20 cellular contexts compared by ENCODE assay signal in genomic region chr15:100772478-100773378, GRCh38.
A peak's percentile ranks its signal among the peaks of the same experiment; 100 is the strongest.
DNase-seq lines count a peak whose midpoint lies in the region; ATAC-seq, FAIRE-seq and TF ChIP-seq lines count a peak whose summit lies in the region.
"Had no signal": no experiment of that assay in that cellular context is flagged by ENCODE, and none has a peak within 500 bp of the region (broad histone marks: within the 10 kb centered on the region; RNA-seq: fewer than 3 reads in every experiment).

No MANE protein-coding gene starts in this region.

- in situ Hi-C loops in HepG2 (cut with HindIII; ENCODE audit: extremely low pct_ligation_motif_present, low pct_unique_long_range_greater_than_20kb): no loop called here

- no peak overlapping the region for H2AFZ ChIP-seq in HepG2 (ENCODE audit: low read length)

- no TSS peak for BruUV-seq in HepG2 (replicated peaks; lab: Mats Ljungman, UMichigan)

- H4K20me1 ChIP-seq in HepG2 (ENCODE audit: insufficient read depth, low read length): no peaks in the 10 kb centered on the region

- H3K36me3 ChIP-seq in HepG2 (replicated peaks in 1 of 2; ENCODE audit: control insufficient read depth in 1 of 2, insufficient read depth in 2 of 2, low read length in 2 of 2): no peaks in the 10 kb centered on the region
- H3K36me3 ChIP-seq in right lobe of liver: no peaks in the 10 kb centered on the region
- H3K36me3 ChIP-seq in mesodermal cell (ENCODE audit: control insufficient read depth, insufficient read depth, low read length): no peaks in the 10 kb centered on the region
- no peaks in the 10 kb centered on the region for H3K36me3 ChIP-seq in vagina
- H3K36me3 ChIP-seq: ascending aorta had no signal

- H3K27me3 ChIP-seq in HepG2 (ENCODE audit: control insufficient read depth in 1 of 2, insufficient read depth in 2 of 2, low read length in 2 of 2) (peaks cover 1 to 42% of the 10 kb centered on the region in 2 experiments; a peak in 4 of 5 replicates), right lobe of liver (no peaks in the 10 kb centered on the region), vagina (no peaks in the 10 kb centered on the region)
- H3K27me3 ChIP-seq: ascending aorta had no signal

- DNase-seq in HepG2 (ENCODE audit: low spot score) (no peak), right lobe of liver (no peak), choroid plexus epithelial cell (ENCODE audit: low read depth) (peak; percentile 33), vagina (ENCODE audit: extremely low spot score in 2 of 2) (peak in 1 of 2 donors; percentile 85), NCI-H2081 treated with DMSO at 0.1 percent for 48 hours (lab: John Stamatoyannopoulos, UW) (no peak), SKM-1 (lab: John Stamatoyannopoulos, UW; ENCODE audit: unreplicated experiment) (no peak)
- DNase-seq: activated CD4-positive, alpha-beta T cell treated with anti-CD3 and anti-CD28 coated beads for 4 hours; activated naive CD4-positive, alpha-beta T cell treated with anti-CD3 and anti-CD28 coated beads for 36 hours; CD4-positive, CD25-positive, alpha-beta regulatory T cell; cortex of kidney; DMS79; Right ventricle myocardium superior; stimulated activated naive CD8-positive, alpha-beta T cell treated with anti-CD3 and anti-CD28 coated beads, Interleukin-15, Interleukin-2, amounts not matched to agents 100 U/mL and 50 U/mL, for 24 hours had no signal

- ATAC-seq in HepG2 (no peak), right lobe of liver (no peak), HG02973 (IDR thresholded peaks at IDR 0.05; ENCODE audit: unreplicated experiment) (no peak)
- ATAC-seq: natural killer cell treated with Interleukin-12 subunit alpha and Interleukin-12 subunit beta and Interleukin-15 and Interleukin-18, amount 100 ng/mL, for 72 hours; stimulated activated naive CD8-positive, alpha-beta T cell treated with anti-CD3 and anti-CD28 coated beads, Interleukin-15, Interleukin-2, amounts not matched to agents 100 U/mL and 50 U/mL, for 24 hours had no signal

- no peak overlapping the region for H3K27ac ChIP-seq in HepG2 (ENCODE audit: extremely low read length, insufficient read depth, low read length)
- no peak overlapping the region for H3K27ac ChIP-seq in right lobe of liver
- peak overlapping the region; percentile 16 for H3K27ac ChIP-seq in mesodermal cell (ENCODE audit: low read depth, low read length, severe bottlenecking)
- H3K27ac ChIP-seq in vagina: peak overlapping the region; percentile 55
- H3K27ac ChIP-seq: ascending aorta, epithelial cell of prostate had no signal

- H3K4me1 ChIP-seq in HepG2 (ENCODE audit: insufficient read depth, low read length) (peaks cover 6% of the 10 kb centered on the region), right lobe of liver (no peaks in the 10 kb centered on the region), mesodermal cell (ENCODE audit: control insufficient read depth, insufficient read depth, low read length, poor library complexity, severe bottlenecking) (peaks cover 12% of the 10 kb centered on the region), vagina (peaks cover 28% of the 10 kb centered on the region)
- H3K4me1 ChIP-seq: ascending aorta had no signal

- no peak for TF ChIP-seq RAD21 in HepG2 (CRISPR knock-in tag; IDR thresholded peaks at IDR 0.05)

- intact Hi-C loops in HepG2 (cut with micrococcal nuclease; ENCODE audit: unreplicated experiment): no loop called here
- intact Hi-C loops in right lobe of liver (cut with DNase I): no loop called here
- intact Hi-C loops in vagina (cut with DNase I): no loop called here

- FAIRE-seq in HepG2 (lab: Jason Lieb, UNC): no peak
- FAIRE-seq: H54 had no signal

- no peak for TF ChIP-seq EP300 in HepG2 (IDR thresholded peaks at IDR 0.05; ENCODE audit: low read depth in 2 of 2, low read length in 2 of 2)
- TF ChIP-seq EP300 in HepG2 (CRISPR knock-in tag; IDR thresholded peaks at IDR 0.05; ENCODE audit: borderline replicate concordance): no peak

- H3K9me3 ChIP-seq in HepG2 (ENCODE audit: low read length) (no peaks in the 10 kb centered on the region), right lobe of liver (no peaks in the 10 kb centered on the region), mesodermal cell (ENCODE audit: control insufficient read depth, low read length) (peaks cover 8% of the 10 kb centered on the region), vagina (no peaks in the 10 kb centered on the region)
- H3K9me3 ChIP-seq: ascending aorta had no signal

- CTCF ChIA-PET in HepG2 (lab: Yijun Ruan, JAX; ENCODE audit: low intra/inter-chr PET ratio, low total read pairs): no interaction called here

- H3K4me3 ChIP-seq in HepG2 (replicated peaks in 1 of 3; ENCODE audit: insufficient read depth in 1 of 3, low read depth in 2 of 3, low read length in 3 of 3) (no peak overlapping the region), right lobe of liver (no peak overlapping the region), choroid plexus epithelial cell (ENCODE audit: low read depth, low read length) (no peak overlapping the region), mesodermal cell (ENCODE audit: extremely low read depth, insufficient read depth, low read length, poor library complexity, severe bottlenecking) (no peak overlapping the region), vagina (no peak overlapping the region)
- H3K4me3 ChIP-seq: ascending aorta, lung had no signal

- peak overlapping the region; percentile 1; the same call in 1 of the 2 replicates for H3K4me2 ChIP-seq in HepG2 (ENCODE audit: low read depth, low read length)

- 31% methylated on average over 10 of the region's 10 CpGs for WGBS in HepG2 (ENCODE audit: low lambda C conversion rate)
- 66% methylated on average over 9 of the region's 10 CpGs for WGBS in right lobe of liver (ENCODE audit: insufficient coverage, low coverage, low lambda C conversion rate, missing lambda C conversion rate)
- 79 to 83% methylated on average over 6 to 7 of the region's 10 CpGs for whole genome bisulfite sequencing in mesodermal cell (ENCODE audit: insufficient coverage in 2 of 2), 2 experiments

- no peaks in the 10 kb centered on the region for H3K79me2 ChIP-seq in HepG2 (ENCODE audit: insufficient read depth, low read length)

- no peak for TF ChIP-seq POLR2A in HepG2 (IDR thresholded peaks at IDR 0.05; ENCODE audit: insufficient read depth in 1 of 2, low read depth in 2 of 2, low read length in 2 of 2)
- TF ChIP-seq POLR2A in right lobe of liver (IDR thresholded peaks at IDR 0.05): no peak
- no peak for TF ChIP-seq POLR2A in vagina (IDR thresholded peaks at IDR 0.05)

- H3K9ac ChIP-seq in HepG2 (ENCODE audit: insufficient read depth, low read depth, low read length): no peak overlapping the region

- POLR2A ChIA-PET in HepG2 (lab: Yijun Ruan, JAX): no interaction called here

- TF ChIP-seq CTCF in HepG2 (CRISPR knock-in tag; IDR thresholded peaks at IDR 0.05) (no peak), right lobe of liver (IDR thresholded peaks at IDR 0.05) (no peak), choroid plexus epithelial cell (conservative IDR thresholded peaks at IDR 0.05; ENCODE audit: low read depth, low read length) (no peak), vagina (IDR thresholded peaks at IDR 0.05) (no peak)

TF ChIP-seq in HepG2, 621 proteins besides CTCF, POLR2A, EP300 and RAD21 (continues in another document):
- TF ChIP-seq ZKSCAN8 (CRISPR knock-in tag; IDR thresholded peaks at IDR 0.05; ENCODE audit: borderline replicate concordance) (no peak), POGK (CRISPR knock-in tag; conservative IDR thresholded peaks at IDR 0.05) (no peak), PPARG (CRISPR knock-in tag; conservative IDR thresholded peaks at IDR 0.05) (no peak), EHMT2 (IDR thresholded peaks at IDR 0.05; ENCODE audit: borderline replicate concordance, low read depth, low read length) (no peak), NR3C1 (CRISPR knock-in tag; IDR thresholded peaks at IDR 0.05) (no peak), SMAD1 (CRISPR knock-in tag; IDR thresholded peaks at IDR 0.05; ENCODE audit: borderline replicate concordance, low read depth) (no peak), USF2 (IDR thresholded peaks at IDR 0.05; ENCODE audit: low read depth, low read length) (no peak), USF2 (CRISPR knock-in tag; IDR thresholded peaks at IDR 0.05; ENCODE audit: borderline replicate concordance) (no peak)

Comparison
In these comparisons a context has a peak if more than half of its experiments do, and no peak if none do; other contexts are left out.
1. H3K27ac ChIP-seq: peak in mesodermal cell (single experiment) and vagina (single experiment); none in HepG2 (single experiment) and right lobe of liver (0 of 3).